In the genomic region with DNA sequence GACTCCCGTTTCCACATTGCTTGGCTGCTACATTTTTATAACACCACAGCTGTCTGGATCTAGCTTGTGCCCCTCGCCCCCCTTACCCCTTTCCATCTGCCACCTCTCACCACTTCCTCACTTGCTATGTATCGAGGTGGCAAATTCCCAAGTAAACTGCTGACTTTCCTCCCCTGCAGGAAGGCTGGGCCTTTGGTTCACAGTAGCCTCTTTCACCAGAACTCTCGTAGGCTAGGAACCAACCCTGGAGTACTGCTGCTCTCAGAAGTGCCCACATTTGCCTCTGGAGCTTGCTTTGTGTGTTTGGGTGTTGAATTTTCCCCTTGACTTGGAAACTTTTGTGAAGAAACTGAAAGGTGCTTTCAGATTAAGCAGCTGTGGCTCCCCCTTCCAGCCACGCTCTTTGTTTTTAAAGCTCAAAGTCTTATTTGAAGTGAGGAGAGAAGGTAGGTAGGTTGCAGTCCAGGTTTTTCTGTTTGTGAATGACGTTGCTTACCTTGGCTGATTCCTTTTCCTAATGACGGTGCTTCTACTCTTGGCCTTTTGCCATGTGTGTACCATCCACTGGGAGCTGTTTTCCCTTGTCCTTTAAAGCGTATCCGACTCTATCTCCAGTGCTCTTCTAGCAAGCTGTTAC, we compare ENCODE assay signal across 8 cellular contexts.
DNase-seq lines count a peak whose midpoint lies in the region; ATAC-seq, FAIRE-seq and TF ChIP-seq lines count a peak whose summit lies in the region.

No MANE protein-coding gene starts in this region.

- H3K27me3 ChIP-seq in Caco-2 (replicated peaks; ENCODE audit: control insufficient read depth, insufficient read depth, low read length) (no peaks in the 10 kb centered on the region), keratinocyte (ENCODE audit: control insufficient read depth, extremely low read depth, insufficient read depth, low read length) (no peaks in the 10 kb centered on the region), upper lobe of right lung (no peaks in the 10 kb centered on the region)

- POLR2A ChIA-PET in Caco-2 (lab: Charles Lee) = interaction anchor here (1.2 kb wide), 1 partner anchor 90 kb away, joined by 3 read pairs; the partner anchor contains the start of gene CARMIL1

- H3K4me2 ChIP-seq in keratinocyte (ENCODE audit: control insufficient read depth, extremely low read depth, insufficient read depth, low read depth, low read length) = peak overlapping the region; percentile 55

- peaks cover 7% of the 10 kb centered on the region; the same call in 1 of the 2 replicates for H3K4me1 ChIP-seq in Caco-2
- peaks cover 14% of the 10 kb centered on the region for H3K4me1 ChIP-seq in keratinocyte (ENCODE audit: control insufficient read depth, extremely low read depth, insufficient read depth, low read length)
- peaks cover 36% of the 10 kb centered on the region for H3K4me1 ChIP-seq in upper lobe of right lung

- H3K36me3 ChIP-seq in Caco-2 (ENCODE audit: control insufficient read depth, insufficient read depth, low read length) (no peaks in the 10 kb centered on the region), keratinocyte (ENCODE audit: control insufficient read depth in 2 of 2, extremely low read depth in 1 of 2, insufficient read depth in 2 of 2, low read length in 2 of 2) (no peaks in the 10 kb centered on the region), upper lobe of right lung (no peaks in the 10 kb centered on the region)

- H3K4me3 Mint-ChIP-seq in Caco-2 (ENCODE audit: unreplicated experiment) = no peak overlapping the region

- TF ChIP-seq CTCF in Caco-2 (IDR thresholded peaks at IDR 0.05; ENCODE audit: insufficient read depth in 1 of 2, low read depth in 1 of 2, low read length in 1 of 2, severe bottlenecking in 1 of 2, unreplicated experiment in 1 of 2) = no peak
- TF ChIP-seq CTCF in keratinocyte (optimal IDR thresholded peaks at IDR 0.05 in 1 of 3, IDR thresholded peaks at IDR 0.05 in 1 of 3, conservative IDR thresholded peaks at IDR 0.05 in 1 of 3; ENCODE audit: extremely low read depth in 1 of 3, insufficient read depth in 2 of 3, low read length in 3 of 3) = no peak
- no peak for TF ChIP-seq CTCF in upper lobe of right lung (IDR thresholded peaks at IDR 0.05)

- peaks cover 11% of the 10 kb centered on the region for H3K4me1 Mint-ChIP-seq in Caco-2 (ENCODE audit: low read depth, unreplicated experiment)

- CTCF ChIA-PET in Caco-2 (lab: Charles Lee) = interaction anchor here (1.3 kb wide), 1 partner anchor 91 kb away, joined by 3 read pairs; no protein-coding TSS in a partner anchor

- H3K9ac ChIP-seq in keratinocyte (ENCODE audit: control insufficient read depth, extremely low read depth, insufficient read depth, low read length) = peak overlapping the region; percentile 0

- peaks cover 7% of the 10 kb centered on the region for H3K9me3 Mint-ChIP-seq in Caco-2 (ENCODE audit: unreplicated experiment)

- no peaks in the 10 kb centered on the region for H4K20me1 ChIP-seq in keratinocyte (ENCODE audit: control insufficient read depth, extremely low read depth, insufficient read depth, low read length)

- H3K27ac ChIP-seq in keratinocyte (ENCODE audit: control insufficient read depth, insufficient read depth, low read length) (peak overlapping the region; percentile 1), upper lobe of right lung (peak overlapping the region; percentile 39)

- intact Hi-C loops in Caco-2 (cut with micrococcal nuclease; ENCODE audit: unreplicated experiment) (no loop called here), upper lobe of right lung (cut with DNase I) (no loop called here)

- BruUV-seq in Caco-2 (replicated peaks; lab: Mats Ljungman, UMichigan) = no TSS peak

- no peaks in the 10 kb centered on the region for H3K27me3 Mint-ChIP-seq in Caco-2 (ENCODE audit: insufficient read depth, unreplicated experiment)

- H3K9me1 ChIP-seq in keratinocyte (ENCODE audit: control insufficient read depth, extremely low read depth, insufficient read depth, low read length) = no peaks in the 10 kb centered on the region

- H3K4me3 ChIP-seq in Caco-2 (ENCODE audit: low read depth, low read length) (no peak overlapping the region), keratinocyte (ENCODE audit: control insufficient read depth in 2 of 3, extremely low read depth in 1 of 3, insufficient read depth in 2 of 3, low read depth in 1 of 3, low read length in 3 of 3) (no peak overlapping the region), upper lobe of right lung (no peak overlapping the region)

- H3K9me3 ChIP-seq in Caco-2 = no peaks in the 10 kb centered on the region
- H3K9me3 ChIP-seq in keratinocyte (ENCODE audit: control insufficient read depth, low read depth, low read length) = no peaks in the 10 kb centered on the region
- no peaks in the 10 kb centered on the region for H3K9me3 ChIP-seq in upper lobe of right lung

- dilution Hi-C loops in keratinocyte (cut with MboI; ENCODE audit: extremely low pct_ligation_motif_present, low sequenced_read_pairs) = no loop called here

- H3K79me2 ChIP-seq in keratinocyte (ENCODE audit: control insufficient read depth, insufficient read depth, low read length) = peaks cover 51% of the 10 kb centered on the region

- ATAC-seq in upper lobe of right lung (peak; percentile 65), HG02852 (IDR thresholded peaks at IDR 0.05; ENCODE audit: unreplicated experiment) (no peak), GM21515 (IDR thresholded peaks at IDR 0.05; ENCODE audit: unreplicated experiment) (no peak)

- H2AFZ ChIP-seq in keratinocyte (ENCODE audit: control insufficient read depth, low read length) = no peak overlapping the region

- no peak for DNase-seq in Caco-2
- peak; percentile 81 for DNase-seq in NCI-H146 (lab: John Stamatoyannopoulos, UW)
- DNase-seq in activated naive CD4-positive, alpha-beta T cell treated with anti-CD3 and anti-CD28 coated beads, Interleukin-2, amount 50 U/mL, for 16 hours = peak; percentile 32
- DNase-seq in keratinocyte (ENCODE audit: low read depth, low spot score) = no peak
- no peak for DNase-seq in upper lobe of right lung
- DNase-seq in NK-92 (lab: John Stamatoyannopoulos, UW; ENCODE audit: unreplicated experiment) = no peak

- peak; percentile 46 for FAIRE-seq in keratinocyte (lab: Jason Lieb, UNC)

- peak overlapping the region; percentile 63 for H3K27ac Mint-ChIP-seq in Caco-2 (ENCODE audit: unreplicated experiment)

- H3K36me3 Mint-ChIP-seq in Caco-2 (ENCODE audit: insufficient read depth, unreplicated experiment) = no peaks in the 10 kb centered on the region

Comparison
In these comparisons a context has a peak if more than half of its experiments do, and no peak if none do; other contexts are left out.
1. DNase-seq: peak in NCI-H146 (single experiment) and activated naive CD4-positive, alpha-beta T cell treated with anti-CD3 and anti-CD28 coated beads, Interleukin-2, amount 50 U/mL, for 16 hours (single experiment); none in Caco-2 (0 of 2), keratinocyte (single experiment), upper lobe of right lung (single experiment) and NK-92 (single experiment).